Comparison of ENCODE assay signal across 8 cellular contexts in genomic region chr19:43780706-43781525, GRCh38. TPM values are rescaled to one million over a fixed set of nuclear protein-coding genes. Genes with fewer than 3 reads are reported as not detected.
DNase-seq lines count a peak whose midpoint lies in the region; ATAC-seq and TF ChIP-seq lines count a peak whose summit lies in the region.

TSS of gene KCNN4 (minus strand) at chr19:43780973. CDS start at chr19:43780861, 112 bp downstream.

- peaks cover 22% of the 10 kb centered on the region for H3K27me3 Mint-ChIP-seq in neural crest cell (ENCODE audit: low read depth)

- no peak within 1 kb of the TSS for H3K4me3 Mint-ChIP-seq in neural crest cell

- no peaks in the 10 kb centered on the region for H3K27me3 ChIP-seq in brain microvascular endothelial cell (replicated peaks)

- ATAC-seq in HG02798 (IDR thresholded peaks at IDR 0.05; ENCODE audit: poor library complexity, unreplicated experiment): peak; percentile 42
- no peak for ATAC-seq in GM21576 (IDR thresholded peaks at IDR 0.05; ENCODE audit: unreplicated experiment)
- ATAC-seq in GM18870 (IDR thresholded peaks at IDR 0.05; ENCODE audit: unreplicated experiment): no peak
- ATAC-seq in HG03378 (IDR thresholded peaks at IDR 0.05; ENCODE audit: unreplicated experiment): no peak

- H3K36me3 Mint-ChIP-seq in neural crest cell (ENCODE audit: low read depth): no peaks in the 10 kb centered on the region

- H3K27ac Mint-ChIP-seq in neural crest cell (ENCODE audit: unreplicated experiment): peak within 1 kb of the TSS; percentile 10

- H3K4me3 ChIP-seq in brain microvascular endothelial cell (ENCODE audit: low read depth, low read length): peak within 1 kb of the TSS; percentile 33

- DNase-seq in Caki2 (ENCODE audit: low read depth) (peak; percentile 51), T1000 (lab: John Stamatoyannopoulos, UW) (peak; percentile 47), brain microvascular endothelial cell (peak; percentile 68), neural crest cell (ENCODE audit: low read depth, low spot score) (no peak)

- H3K36me3 ChIP-seq in brain microvascular endothelial cell (replicated peaks): no peaks in the 10 kb centered on the region

- no peaks in the 10 kb centered on the region for H3K9me3 Mint-ChIP-seq in neural crest cell

- in situ Hi-C loops in Caki2 (cut with HindIII; ENCODE audit: low pct_unique_long_range_greater_than_20kb, low sequenced_read_pairs) (no loop called here), brain microvascular endothelial cell (cut with HindIII; ENCODE audit: low pct_ligation_motif_present, low sequenced_read_pairs) (no loop called here)

- TF ChIP-seq CTCF in brain microvascular endothelial cell (IDR thresholded peaks at IDR 0.05; ENCODE audit: low read depth, low read length, missing control alignments) (no peak), neural crest cell (conservative IDR thresholded peaks at IDR 0.05) (no peak)

- H3K4me1 Mint-ChIP-seq in neural crest cell: peaks cover 67% of the 10 kb centered on the region

- H3K27ac ChIP-seq in brain microvascular endothelial cell: no peak within 1 kb of the TSS

RNA-seq across cellular contexts. Expression of gene KCNN4, which starts in this region (rescaled TPM):
- total RNA-seq in Caki2 (2014; rRNA removed; shearing (Covaris generic); ENCODE audit: low replicate concordance): 10.7 and 15.4 TPM in 2 replicates
- 2.2 and 2.8 TPM in 2 replicates for total RNA-seq in neural crest cell
